Comparison of ENCODE assay signal across 22 cellular contexts in the genomic region with DNA sequence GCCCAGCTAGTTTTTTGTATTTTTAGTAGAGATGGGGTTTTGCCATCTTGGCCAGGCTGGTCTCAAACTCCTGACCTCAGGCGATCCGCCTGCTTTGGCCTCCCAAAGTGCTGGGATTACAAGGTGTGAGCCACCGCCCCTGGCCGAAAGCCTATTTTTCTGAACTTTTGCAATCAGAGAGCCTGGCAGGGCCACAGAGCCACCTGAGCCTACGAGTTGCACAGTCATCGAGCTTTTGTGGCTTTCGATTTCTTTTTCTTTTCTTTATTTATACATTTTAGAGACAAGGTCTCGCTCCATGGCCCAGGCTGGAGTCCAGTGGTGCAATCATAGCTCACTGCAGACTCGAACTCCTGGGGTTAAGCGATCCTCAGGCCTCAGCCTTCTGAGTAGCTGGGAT.
"Had no signal": no experiment of that assay in that cellular context is flagged by ENCODE, and none has a peak within 500 bp of the region (broad histone marks: within the 10 kb centered on the region; RNA-seq: fewer than 3 reads in every experiment).

No MANE protein-coding gene starts in this region.

- H3K9me3 ChIP-seq: pancreas, right lobe of liver, suprapubic skin, transverse colon had no signal

- H3K4me2 ChIP-seq: smooth muscle cell had no signal

- DNase-seq: cortex of kidney; hypothalamus; immature natural killer cell; islet precursor cell; mammary epithelial cell; nephron progenitor cell; occipital lobe; retina; stimulated activated CD4-positive, alpha-beta T cell treated with anti-CD3 and anti-CD28 coated beads, Interleukin-12 subunit alpha, Interleukin-12 subunit beta, amount 100 ng/mL, for 4 hours; stimulated activated CD4-positive, alpha-beta T cell treated with anti-CD3 and anti-CD28 coated beads, Interleukin-1b, Interleukin-23, amount 100 ng/mL, for 48 hours; stimulated activated CD4-positive, alpha-beta T cell treated with anti-CD3 and anti-CD28 coated beads, Interleukin-4, amount 100 ng/mL, for 1 hour; stimulated activated CD8-positive, alpha-beta memory T cell treated with anti-CD3 and anti-CD28 coated beads, Interleukin-4, amount 100 ng/mL, for 48 hours; stimulated activated naive CD4-positive, alpha-beta T cell; stimulated activated naive CD8-positive, alpha-beta T cell treated with anti-CD3 and anti-CD28 coated beads, Interleukin-15, amount 100 ng/mL, for 72 hours; transverse colon had no signal

- FAIRE-seq: frontal cortex, pancreas had no signal

- H3K4me3 ChIP-seq: pancreas, right lobe of liver, smooth muscle cell, suprapubic skin, transverse colon had no signal

- H3K36me3 ChIP-seq: pancreas, right lobe of liver, suprapubic skin, transverse colon had no signal

- ATAC-seq: left lobe of liver; naive thymus-derived CD8-positive, alpha-beta T cell; pancreas; right lobe of liver; stimulated activated naive CD8-positive, alpha-beta T cell treated with anti-CD3 and anti-CD28 coated beads, Interleukin-15, amount 100 ng/mL, for 72 hours had no signal

- H3K27ac ChIP-seq: pancreas, right lobe of liver, suprapubic skin, transverse colon had no signal

- H3K4me1 ChIP-seq: pancreas, right lobe of liver, suprapubic skin, transverse colon had no signal

- H3K27me3 ChIP-seq: pancreas, right lobe of liver, transverse colon had no signal
